Comparison of ENCODE assay signal across 28 cellular contexts in genomic region chr5:78660401-78660800, GRCh38.
"Had no signal": no experiment of that assay in that cellular context is flagged by ENCODE, and none has a peak within 500 bp of the region (broad histone marks: within the 10 kb centered on the region; RNA-seq: fewer than 3 reads in every experiment).

No MANE protein-coding gene starts in this region.

- H3K27me3 ChIP-seq: body of pancreas, right atrium auricular region, vagina had no signal

- H3K9me3 Mint-ChIP-seq: activated T-cell treated with anti-CD3 and anti-CD28 coated beads, Interleukin-2, amount 50 U/mL, for 4 hours; activated T-helper 2 cell treated with anti-CD3 and anti-CD28 coated beads, Interferon-gamma antibody, Interleukin-2, Interleukin-4, amounts not matched to agents 10 μg/mL and 5 μg/mL and 100 μg/mL, durations not matched to agents 14 hours and 24 hours and 36 hours; dendritic cell treated with granulocyte-macrophage colony-stimulating factor and Interleukin-4, amounts not matched to agents 40 ng/mL and 50 ng/mL, for 4 days; natural killer cell; type B pancreatic cell had no signal

- H3K4me3 Mint-ChIP-seq: activated CD4-positive, alpha-beta T cell treated with anti-CD3 and anti-CD28 coated beads for 36 hours; activated naive CD8-positive, alpha-beta T cell; activated T-cell treated with anti-CD3 and anti-CD28 coated beads, Interleukin-2, amount 50 U/mL, for 4 hours; dendritic cell treated with granulocyte-macrophage colony-stimulating factor and Interleukin-4, amounts not matched to agents 40 ng/mL and 50 ng/mL, for 4 days; natural killer cell; WTC11 had no signal

- H3K4me1 Mint-ChIP-seq: activated CD4-positive, alpha-beta T cell treated with anti-CD3 and anti-CD28 coated beads for 36 hours; natural killer cell had no signal

- FAIRE-seq: endometrium, kidney had no signal

- H3K36me3 Mint-ChIP-seq: activated naive CD8-positive, alpha-beta T cell; natural killer cell; type B pancreatic cell had no signal

- H3K4me3 ChIP-seq: body of pancreas, prostate gland, right atrium auricular region, thoracic aorta, vagina had no signal

- H3K27ac ChIP-seq: body of pancreas, prostate gland, right atrium auricular region, thoracic aorta, vagina had no signal

- ATAC-seq: activated CD4-positive, alpha-beta T cell treated with anti-CD3 and anti-CD28 coated beads for 36 hours; activated T-cell treated with anti-CD3 and anti-CD28 coated beads, Interleukin-2, amount 50 U/mL, for 4 hours; natural killer cell; WTC11 had no signal

- DNase-seq: activated CD4-positive, alpha-beta T cell treated with anti-CD3 and anti-CD28 coated beads for 36 hours; activated CD4-positive, alpha-beta T cell treated with anti-CD3 and anti-CD28 coated beads, Interleukin-2, amount 50 U/mL, for 4 hours; activated CD8-positive, alpha-beta memory T cell treated with anti-CD3 and anti-CD28 coated beads for 24 hours; activated CD8-positive, alpha-beta memory T cell treated with anti-CD3 and anti-CD28 coated beads, Interleukin-2, amount 50 U/mL, for 48 hours; activated naive CD4-positive, alpha-beta T cell; activated T-cell treated with anti-CD3 and anti-CD28 coated beads, Interleukin-2, amount 50 U/mL, for 4 hours; amniotic stem cell; caudate nucleus; effector CD4-positive, alpha-beta T cell; erythroblast; foreskin melanocyte; kidney; midbrain; natural killer cell; stimulated activated CD4-positive, alpha-beta T cell treated with anti-CD3 and anti-CD28 coated beads, Interleukin-4, amount 100 ng/mL, for 24 hours; stimulated activated naive CD4-positive, alpha-beta T cell treated with Interleukin-2 at 50 U/mL for 16 hours; T1000 had no signal

- H3K4me1 ChIP-seq: prostate gland had no signal

- H3K27me3 Mint-ChIP-seq: type B pancreatic cell had no signal

- H3K36me3 ChIP-seq: prostate gland, right atrium auricular region, thoracic aorta, vagina had no signal

- H3K9me3 ChIP-seq: body of pancreas, prostate gland, right atrium auricular region, thoracic aorta, vagina had no signal

- H3K27ac Mint-ChIP-seq: activated CD4-positive, alpha-beta T cell treated with anti-CD3 and anti-CD28 coated beads for 36 hours; activated naive CD8-positive, alpha-beta T cell; activated T-helper 2 cell treated with anti-CD3 and anti-CD28 coated beads, Interferon-gamma antibody, Interleukin-2, Interleukin-4, amounts not matched to agents 10 μg/mL and 5 μg/mL and 100 μg/mL, durations not matched to agents 14 hours and 24 hours and 36 hours; dendritic cell treated with granulocyte-macrophage colony-stimulating factor and Interleukin-4, amounts not matched to agents 40 ng/mL and 50 ng/mL, for 4 days; natural killer cell; type B pancreatic cell; WTC11 had no signal
